Comparison of ENCODE assay signal across 23 cellular contexts in the genomic region with DNA sequence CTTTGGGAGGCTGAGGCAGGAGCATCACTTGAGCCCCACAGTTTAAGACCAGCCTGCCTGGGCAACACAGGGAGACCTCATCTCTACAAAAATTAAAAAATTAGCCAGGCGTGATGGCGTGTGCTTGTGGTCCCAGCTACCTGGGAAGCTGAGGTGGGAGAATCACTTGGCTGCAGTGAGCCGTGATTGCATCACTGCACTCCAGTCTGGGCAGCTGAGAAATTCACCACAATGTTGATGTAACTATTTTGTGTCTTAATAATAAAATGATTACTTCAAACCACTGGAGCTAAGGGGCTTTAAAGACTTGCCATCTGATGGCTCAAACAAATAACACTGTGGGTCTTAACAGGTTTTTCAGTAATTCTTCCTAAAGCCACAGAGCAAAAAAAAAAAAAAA.
"Had no signal": no experiment of that assay in that cellular context is flagged by ENCODE, and none has a peak within 500 bp of the region (broad histone marks: within the 10 kb centered on the region; RNA-seq: fewer than 3 reads in every experiment).

No MANE protein-coding gene starts in this region.

- H3K4me3 ChIP-seq: body of pancreas, gastrocnemius medialis, smooth muscle cell, transverse colon had no signal

- ATAC-seq: activated CD8-positive, alpha-beta T cell treated with anti-CD3 and anti-CD28 coated beads, Interleukin-2, amount 10 ng/mL, durations not matched to agents 7 days and 5 days; activated naive CD4-positive, alpha-beta T cell treated with anti-CD3 and anti-CD28 coated beads, Interleukin-2, amount 50 U/mL, for 72 hours; body of pancreas; esophagus mucosa; gastrocnemius medialis; left colon; sciatic nerve; stimulated activated naive B cell treated with anti-CD40 and anti-IgM and Interleukin-4, amounts not matched to agents 10 μg/mL and 1 μg/mL and 100 μg/mL, for 72 hours had no signal

- H3K27ac ChIP-seq: body of pancreas, gastrocnemius medialis, parathyroid adenoma, transverse colon had no signal

- H3K9me3 Mint-ChIP-seq: activated naive CD4-positive, alpha-beta T cell treated with anti-CD3 and anti-CD28 coated beads, Interleukin-2, amount 50 U/mL, for 72 hours; stimulated activated naive B cell treated with anti-CD40 and anti-IgM and Interleukin-4, amounts not matched to agents 10 μg/mL and 1 μg/mL and 100 μg/mL, for 72 hours had no signal

- H2AFZ ChIP-seq: parathyroid adenoma had no signal

- H3K27me3 Mint-ChIP-seq: stimulated activated naive B cell treated with anti-CD40 and anti-IgM and Interleukin-4, amounts not matched to agents 10 μg/mL and 1 μg/mL and 100 μg/mL, for 72 hours had no signal

- H3K9ac ChIP-seq: parathyroid adenoma had no signal

- DNase-seq: activated CD4-positive, alpha-beta T cell treated with anti-CD3 and anti-CD28 coated beads for 1 hour; activated CD4-positive, alpha-beta T cell treated with anti-CD3 and anti-CD28 coated beads, Interleukin-2, amount 50 U/mL, for 1 hour; activated CD8-positive, alpha-beta T cell treated with anti-CD3 and anti-CD28 coated beads, Interleukin-2, amount 10 ng/mL, durations not matched to agents 7 days and 5 days; activated gamma-delta T cell treated with Interleukin-2 at 50 U/mL for 16 hours; body of pancreas; dermis blood vessel endothelial cell; effector CD8-positive, alpha-beta T cell; gastrocnemius medialis; head of caudate nucleus; hypothalamus; left colon; mesenchymal stem cell; nephron progenitor cell; stimulated activated CD4-positive, alpha-beta T cell treated with anti-CD3 and anti-CD28 coated beads, Interleukin-15, amount 100 ng/mL, for 24 hours; stimulated activated naive B cell treated with anti-CD40 and anti-IgM and Interleukin-4, amounts not matched to agents 10 μg/mL and 1 μg/mL and 100 μg/mL, for 72 hours; T-helper 9 cell; transverse colon had no signal

- H3K27me3 ChIP-seq: body of pancreas, gastrocnemius medialis, transverse colon had no signal

- H3K4me2 ChIP-seq: smooth muscle cell had no signal

- FAIRE-seq: islet of Langerhans had no signal

- H3K4me3 Mint-ChIP-seq: activated CD8-positive, alpha-beta T cell treated with anti-CD3 and anti-CD28 coated beads, Interleukin-2, amount 10 ng/mL, durations not matched to agents 7 days and 5 days; nephron progenitor cell; stimulated activated naive B cell treated with anti-CD40 and anti-IgM and Interleukin-4, amounts not matched to agents 10 μg/mL and 1 μg/mL and 100 μg/mL, for 72 hours had no signal

- H3K27ac Mint-ChIP-seq: activated CD8-positive, alpha-beta T cell treated with anti-CD3 and anti-CD28 coated beads, Interleukin-2, amount 10 ng/mL, durations not matched to agents 7 days and 5 days; stimulated activated naive B cell treated with anti-CD40 and anti-IgM and Interleukin-4, amounts not matched to agents 10 μg/mL and 1 μg/mL and 100 μg/mL, for 72 hours had no signal

- H3K9me3 ChIP-seq: body of pancreas, gastrocnemius medialis, transverse colon had no signal
